Comparison of ENCODE assay signal across 16 cellular contexts in the genomic region with DNA sequence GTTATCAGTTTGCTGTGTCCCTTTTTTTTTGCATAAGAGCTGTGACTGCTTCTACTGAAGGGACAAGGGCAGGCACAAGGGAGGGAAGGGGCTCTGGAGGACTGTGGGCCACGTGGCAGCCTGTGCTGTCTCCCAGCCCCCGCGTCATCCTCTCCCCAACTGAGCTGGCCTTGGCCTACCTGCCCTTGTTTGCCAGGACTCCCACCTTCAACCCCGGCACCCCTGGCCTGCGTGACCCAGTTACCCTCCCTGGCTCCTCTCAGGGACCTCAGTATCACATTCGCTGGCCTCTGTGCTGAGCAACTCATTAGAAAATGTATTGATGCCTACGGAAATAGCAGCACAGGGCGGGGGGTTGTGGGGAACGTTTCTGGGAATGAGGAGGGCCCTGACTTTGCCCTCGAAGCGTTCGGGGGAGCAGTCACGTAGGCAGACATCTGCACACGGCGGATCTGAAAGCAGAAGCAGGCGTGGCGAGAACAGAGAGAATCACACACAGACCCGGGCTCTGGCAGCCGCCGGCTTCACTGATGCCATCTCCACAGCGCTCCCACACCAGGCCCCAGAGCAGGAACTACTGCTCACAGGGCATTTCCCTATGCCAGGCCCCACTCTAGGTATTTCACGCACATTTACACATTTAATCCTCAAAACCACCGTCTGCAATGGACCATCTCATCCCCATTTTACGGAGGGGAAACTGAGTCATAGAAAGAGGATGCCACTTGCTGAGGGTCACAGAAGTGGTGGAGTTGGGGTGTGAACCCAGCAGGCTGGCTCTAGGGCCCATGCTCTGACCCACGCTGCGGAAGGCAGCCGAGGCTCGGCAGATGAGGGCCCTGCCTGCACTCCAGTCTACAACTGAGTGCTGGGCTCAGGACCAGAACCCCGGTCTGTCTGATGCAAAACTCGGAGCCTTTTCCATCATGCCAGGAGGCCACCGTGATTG. TPM values are rescaled to one million over a fixed set of nuclear protein-coding genes. Genes with fewer than 3 reads are reported as not detected.
DNase-seq lines count a peak whose midpoint lies in the region; ATAC-seq, FAIRE-seq and TF ChIP-seq lines count a peak whose summit lies in the region.
"Had no signal": no experiment of that assay in that cellular context is flagged by ENCODE, and none has a peak within 500 bp of the region (broad histone marks: within the 10 kb centered on the region; RNA-seq: fewer than 3 reads in every experiment).

No MANE protein-coding gene starts in this region.

- FAIRE-seq in A549 (lab: Jason Lieb, UNC), result no peak
- FAIRE-seq: keratinocyte had no signal

- no peak overlapping the region for H3K4me3 ChIP-seq in A549
- H3K4me3 ChIP-seq in right lobe of liver, result peak overlapping the region in 2 of 3 donors; percentile 42 to 47

- no peaks in the 10 kb centered on the region for H3K36me3 Mint-ChIP-seq in T-helper 17 cell (ENCODE audit: low read depth)

- peak overlapping the region; percentile 28 for H3K4me3 Mint-ChIP-seq in T-helper 17 cell
- H3K4me3 Mint-ChIP-seq: T-cell had no signal

- no peak overlapping the region for H3K4me2 ChIP-seq in A549

- TF ChIP-seq EP300 in A549 (IDR thresholded peaks at IDR 0.05), result no peak

- CTCF ChIA-PET in A549 (lab: Yijun Ruan, JAX), result interaction anchor here (1.6 kb wide), 1 partner anchor 14 kb away, joined by 5 read pairs; no protein-coding TSS in a partner anchor

- intact Hi-C loops in right lobe of liver (cut with DNase I), result no loop called here

- 93% methylated on average over 29 of the region's 31 CpGs for WGBS in A549 (ENCODE audit: missing lambda C conversion rate)
- WGBS in right lobe of liver (ENCODE audit: insufficient coverage, low coverage, low lambda C conversion rate, missing lambda C conversion rate), result 31% methylated on average over 13 of the region's 31 CpGs

- no peak for TF ChIP-seq RAD21 in A549 (conservative IDR thresholded peaks at IDR 0.05 in 1 of 2, IDR thresholded peaks at IDR 0.05 in 1 of 2)

- no peak for DNase-seq in A549 (ENCODE audit: low read depth in 1 of 2, low spot score in 1 of 2)
- DNase-seq in T-helper 17 cell, result no peak
- peak; percentile 91 to 97 (median 94) for DNase-seq in right lobe of liver
- DNase-seq in OCI-M2 (lab: John Stamatoyannopoulos, UW; ENCODE audit: unreplicated experiment), result no peak
- DNase-seq in glomerular visceral epithelial cell (ENCODE audit: extremely low spot score), result no peak
- no peak for DNase-seq in midbrain (lab: John Stamatoyannopoulos, UW)
- DNase-seq: foreskin fibroblast; NCI-H748 treated with DMSO at 0.1 percent for 48 hours; stimulated activated CD4-positive, alpha-beta T cell treated with anti-CD3 and anti-CD28 coated beads, Interleukin-15, amount 100 ng/mL, for 24 hours; stimulated activated CD8-positive, alpha-beta memory T cell treated with anti-CD3 and anti-CD28 coated beads, Interleukin-4, amount 100 ng/mL, for 48 hours had no signal

- H3K27me3 ChIP-seq in right lobe of liver, result no peaks in the 10 kb centered on the region

- no peaks in the 10 kb centered on the region for H3K36me3 ChIP-seq in right lobe of liver

- peak overlapping the region; percentile 54 to 75; a peak in 5 of 6 replicates for H3K27ac ChIP-seq in A549
- peak overlapping the region; percentile 82 to 90 (median 90) for H3K27ac ChIP-seq in right lobe of liver

- H3K27ac Mint-ChIP-seq in T-helper 17 cell, result peak overlapping the region; percentile 49
- H3K27ac Mint-ChIP-seq: T-cell had no signal

- POLR2A ChIA-PET in A549 (lab: Yijun Ruan, JAX), result no interaction called here

- no peak for ATAC-seq in A549
- peak; percentile 33 for ATAC-seq in GM21447 (IDR thresholded peaks at IDR 0.05; ENCODE audit: unreplicated experiment)
- ATAC-seq in T-helper 17 cell, result peak; percentile 29
- peak; percentile 66 to 72 (median 72) for ATAC-seq in right lobe of liver
- ATAC-seq in HG03342 (IDR thresholded peaks at IDR 0.05; ENCODE audit: unreplicated experiment), result no peak
- ATAC-seq: T-cell had no signal

- H3K27me3 Mint-ChIP-seq in T-helper 17 cell, result no peaks in the 10 kb centered on the region
- H3K27me3 Mint-ChIP-seq: T-cell had no signal

- H3K9me3 ChIP-seq in A549 (no peaks in the 10 kb centered on the region), T-helper 17 cell (ENCODE audit: control insufficient read depth, low read length, poor library complexity, severe bottlenecking) (no peaks in the 10 kb centered on the region), right lobe of liver (no peaks in the 10 kb centered on the region)

- TF ChIP-seq CTCF in A549 (IDR thresholded peaks at IDR 0.05) (no peak), right lobe of liver (IDR thresholded peaks at IDR 0.05) (no peak)

- TF ChIP-seq POLR2A in A549 (IDR thresholded peaks at IDR 0.05; ENCODE audit: low read length) (no peak), right lobe of liver (IDR thresholded peaks at IDR 0.05) (peak; percentile 87)

- peaks cover 45% of the 10 kb centered on the region for H3K4me1 Mint-ChIP-seq in T-helper 17 cell

- peaks cover 20% of the 10 kb centered on the region for H3K4me1 ChIP-seq in A549
- H3K4me1 ChIP-seq in right lobe of liver, result peaks cover 0 to 39% (median 17%) of the 10 kb centered on the region in 4 donors

TF ChIP-seq in A549, 52 proteins besides CTCF, POLR2A, EP300 and RAD21 (continues in another document):
- TF ChIP-seq FOSL2 (IDR thresholded peaks at IDR 0.05) (no peak), FOSL2 (CRISPR knock-in tag; IDR thresholded peaks at IDR 0.05) (no peak), NFE2L2 (conservative IDR thresholded peaks at IDR 0.05; ENCODE audit: low read length) (no peak)
- TF ChIP-seq, protein P1, sequence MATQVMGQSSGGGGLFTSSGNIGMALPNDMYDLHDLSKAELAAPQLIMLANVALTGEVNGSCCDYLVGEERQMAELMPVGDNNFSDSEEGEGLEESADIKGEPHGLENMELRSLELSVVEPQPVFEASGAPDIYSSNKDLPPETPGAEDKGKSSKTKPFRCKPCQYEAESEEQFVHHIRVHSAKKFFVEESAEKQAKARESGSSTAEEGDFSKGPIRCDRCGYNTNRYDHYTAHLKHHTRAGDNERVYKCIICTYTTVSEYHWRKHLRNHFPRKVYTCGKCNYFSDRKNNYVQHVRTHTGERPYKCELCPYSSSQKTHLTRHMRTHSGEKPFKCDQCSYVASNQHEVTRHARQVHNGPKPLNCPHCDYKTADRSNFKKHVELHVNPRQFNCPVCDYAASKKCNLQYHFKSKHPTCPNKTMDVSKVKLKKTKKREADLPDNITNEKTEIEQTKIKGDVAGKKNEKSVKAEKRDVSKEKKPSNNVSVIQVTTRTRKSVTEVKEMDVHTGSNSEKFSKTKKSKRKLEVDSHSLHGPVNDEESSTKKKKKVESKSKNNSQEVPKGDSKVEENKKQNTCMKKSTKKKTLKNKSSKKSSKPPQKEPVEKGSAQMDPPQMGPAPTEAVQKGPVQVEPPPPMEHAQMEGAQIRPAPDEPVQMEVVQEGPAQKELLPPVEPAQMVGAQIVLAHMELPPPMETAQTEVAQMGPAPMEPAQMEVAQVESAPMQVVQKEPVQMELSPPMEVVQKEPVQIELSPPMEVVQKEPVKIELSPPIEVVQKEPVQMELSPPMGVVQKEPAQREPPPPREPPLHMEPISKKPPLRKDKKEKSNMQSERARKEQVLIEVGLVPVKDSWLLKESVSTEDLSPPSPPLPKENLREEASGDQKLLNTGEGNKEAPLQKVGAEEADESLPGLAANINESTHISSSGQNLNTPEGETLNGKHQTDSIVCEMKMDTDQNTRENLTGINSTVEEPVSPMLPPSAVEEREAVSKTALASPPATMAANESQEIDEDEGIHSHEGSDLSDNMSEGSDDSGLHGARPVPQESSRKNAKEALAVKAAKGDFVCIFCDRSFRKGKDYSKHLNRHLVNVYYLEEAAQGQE (IDR thresholded peaks at IDR 0.05), result no peak

RNA-seq across cellular contexts. Expression of gene ATF5, which starts 5.7 kb away (rescaled TPM):
- polyA plus RNA-seq in A549 (2011; rRNA removed), result 7.8 and 12.9 TPM in 2 replicates
- 17.2 and 26.2 TPM in 2 replicates for polyA plus RNA-seq in A549 (2012; cell fraction: cytosol; rRNA removed)
- 41.6 and 69.5 TPM in 2 replicates for polyA plus RNA-seq in A549 (2012; cell fraction: nucleus; rRNA removed)
- 42.8 to 48.5 TPM (median 44.6 TPM) in 3 replicates for polyA plus RNA-seq in A549 (2017; fragmentation: RNase III; extraction: RNeasy Plus Mini Kit Qiagen cat#74134 plus additional on column Dnase treatment)
- polyA minus RNA-seq in A549 (2011; rRNA and poly(A)+ RNA removed), result 2.1 and 4.2 TPM in 2 replicates
- 10 to 100 TPM; 31.8 to 36.0 TPM for total RNA-seq in T-helper 17 cell
- 1,000 to 10,000 TPM in 1 of 6 experiments, 100 to 1,000 TPM in 5; 475 to 1,724 (median 619) TPM for total RNA-seq in right lobe of liver

RNA-seq across cellular contexts. Expression of gene NUP62, which starts 6.0 kb away (rescaled TPM):
- polyA plus RNA-seq in A549 (2011; rRNA removed) (21.4 and 28.9 TPM in 2 replicates), A549 (2017; fragmentation: RNase III; extraction: RNeasy Plus Mini Kit Qiagen cat#74134 plus additional on column Dnase treatment) (83.9 to 88.5 TPM (median 85.9 TPM) in 3 replicates)
- 41.0 and 51.0 TPM in 2 replicates for polyA plus RNA-seq in A549 (2012; cell fraction: cytosol; rRNA removed)
- 58.4 and 65.7 TPM in 2 replicates for polyA plus RNA-seq in A549 (2012; cell fraction: nucleus; rRNA removed)
- polyA minus RNA-seq in A549 (2011; rRNA and poly(A)+ RNA removed), result 21.7 and 27.9 TPM in 2 replicates
- total RNA-seq in T-helper 17 cell (10 to 100 TPM; 46.8 to 62.4 TPM), right lobe of liver (10 to 100 TPM in 5 of 6 experiments, 1 to 10 TPM in 1; 9.3 to 55.5 (median 32.6) TPM)

RNA-seq across cellular contexts. Expression of gene IL4I1, which starts 26.6 kb away (rescaled TPM):
- polyA plus RNA-seq in A549 (2011; rRNA removed) (0.15 and 0.18 TPM in 2 replicates), A549 (2017; fragmentation: RNase III; extraction: RNeasy Plus Mini Kit Qiagen cat#74134 plus additional on column Dnase treatment) (0.62 to 0.88 TPM (median 0.87 TPM) in 3 replicates)
- 0.20 and 0.26 TPM in 2 replicates for polyA plus RNA-seq in A549 (2012; cell fraction: cytosol; rRNA removed)
- polyA plus RNA-seq in A549 (2012; cell fraction: nucleus; rRNA removed), result 0.66 and 0.84 TPM in 2 replicates
- polyA minus RNA-seq in A549 (2011; rRNA and poly(A)+ RNA removed), result 0.70 TPM in 1 of 2 replicates, not detected in the other
- total RNA-seq in T-helper 17 cell (100 to 1,000 TPM in 1 of 2 donors, 10 to 100 TPM in 1; 47.8 to 107 TPM), right lobe of liver (1 to 10 TPM in 2 of 6 experiments, under 1 TPM in 1, not detected in 3; 0.56 to 4.2 (median 1.0) TPM)

RNA-seq across cellular contexts. Expression of gene SIGLEC11, which starts 37.6 kb away (rescaled TPM):
- not detected in 2 replicates for polyA plus RNA-seq in A549 (2011; rRNA removed)
- not detected in 2 replicates for polyA plus RNA-seq in A549 (2012; cell fraction: cytosol; rRNA removed)
- not detected in 2 replicates for polyA plus RNA-seq in A549 (2012; cell fraction: nucleus; rRNA removed)
- polyA plus RNA-seq in A549 (2017; fragmentation: RNase III; extraction: RNeasy Plus Mini Kit Qiagen cat#74134 plus additional on column Dnase treatment), result not detected in 3 replicates
- not detected in 2 replicates for polyA minus RNA-seq in A549 (2011; rRNA and poly(A)+ RNA removed)
- total RNA-seq in T-helper 17 cell, result not detected
- total RNA-seq in right lobe of liver, result 1 to 10 TPM in 5 of 6 experiments, under 1 TPM in 1; 0.74 to 3.0 (median 1.7) TPM
- total RNA-seq: activated CD8-positive, alpha-beta memory T cell treated with anti-CD3 and anti-CD28 coated beads for 36 hours had no signal
- polyA plus RNA-seq: BJ, keratinocyte had no signal

RNA-seq across cellular contexts. Expression of gene TBC1D17, which starts 45.8 kb away (rescaled TPM):
- polyA plus RNA-seq in A549 (2011; rRNA removed), result 12.3 and 18.0 TPM in 2 replicates
- 26.5 and 33.3 TPM in 2 replicates for polyA plus RNA-seq in A549 (2012; cell fraction: cytosol; rRNA removed)
- 65.2 and 76.6 TPM in 2 replicates for polyA plus RNA-seq in A549 (2012; cell fraction: nucleus; rRNA removed)
- polyA plus RNA-seq in A549 (2017; fragmentation: RNase III; extraction: RNeasy Plus Mini Kit Qiagen cat#74134 plus additional on column Dnase treatment), result 26.6 to 44.8 TPM (median 41.5 TPM) in 3 replicates
- polyA minus RNA-seq in A549 (2011; rRNA and poly(A)+ RNA removed), result 14.3 and 18.0 TPM in 2 replicates
- 10 to 100 TPM; 44.1 to 57.3 TPM for total RNA-seq in T-helper 17 cell
- total RNA-seq in right lobe of liver, result 10 to 100 TPM; 12.6 to 38.1 (median 27.8) TPM

Comparison
In these comparisons a context has a peak if more than half of its experiments do, and no peak if none do; other contexts are left out.
1. ATAC-seq: peak in GM21447 (single experiment), T-helper 17 cell (single experiment) and right lobe of liver (4 of 4); none in A549 (0 of 2) and HG03342 (single experiment).
2. DNase-seq: peak in right lobe of liver (3 of 3); none in A549 (0 of 2), T-helper 17 cell (0 of 3), OCI-M2 (single experiment), glomerular visceral epithelial cell (single experiment) and midbrain (single experiment).
3. RNA of gene ATF5, which starts 5.7 kb away (total RNA-seq): 475 to 1,724 TPM in right lobe of liver; 31.8 to 36.0 TPM in T-helper 17 cell; every median in the first group is over 10 times any median in the second.
4. RNA of gene IL4I1, which starts 26.6 kb away (total RNA-seq): 47.8 to 107 TPM in T-helper 17 cell; 0.56 to 4.2 TPM in right lobe of liver; every median in the first group is over 4 times any median in the second.